ENCODE assay signal across 8 cellular contexts in the genomic region with DNA sequence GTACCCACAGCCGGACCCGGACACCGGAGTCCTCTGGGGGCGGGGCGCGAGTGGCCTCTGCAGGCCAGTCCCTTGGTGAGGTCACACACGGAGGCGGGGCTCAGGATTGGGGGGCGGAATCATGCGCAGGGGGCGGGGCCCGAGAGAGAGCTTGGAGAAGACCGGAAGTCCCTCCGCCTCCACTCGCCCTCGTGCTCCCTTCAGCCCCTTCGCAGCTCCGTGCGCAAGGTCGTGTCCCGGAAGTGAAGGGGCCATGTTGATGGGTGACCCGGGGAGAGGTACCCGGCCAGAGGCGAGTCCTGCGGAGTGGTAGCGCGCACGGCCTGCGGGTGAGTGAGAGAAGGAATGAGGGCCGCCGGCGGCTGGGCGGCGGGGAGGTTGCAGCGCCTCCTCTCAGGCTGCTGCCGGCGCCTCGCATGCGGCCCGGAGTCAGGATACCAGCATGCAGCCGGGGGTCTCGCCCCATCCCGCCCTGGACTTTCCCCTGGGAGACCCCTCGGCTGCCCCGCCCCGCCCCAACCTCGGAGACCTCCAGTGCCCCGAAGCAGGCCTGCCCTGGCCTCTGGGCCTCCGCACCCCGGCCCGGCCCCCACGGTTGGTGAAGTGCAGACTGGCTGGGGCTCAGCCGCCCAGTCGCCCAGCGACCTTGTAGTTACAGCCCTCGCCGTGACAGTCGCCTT. TPM values are rescaled to one million over a fixed set of nuclear protein-coding genes. Genes with fewer than 3 reads are reported as not detected.
A peak's percentile ranks its signal among the peaks of the same experiment; 100 is the strongest.
DNase-seq lines count a peak whose midpoint lies in the region; ATAC-seq and TF ChIP-seq lines count a peak whose summit lies in the region.

MIEF1 (plus strand) TSS at position 182 of the 680 bp plus-strand sequence. CDS start 9,005 bp downstream, outside the sequence.

- H3K4me3 ChIP-seq in fibroblast of mammary gland (ENCODE audit: control insufficient read depth, low read depth, low read length) = peak within 1 kb of the TSS; percentile 81

- H3K9me3 Mint-ChIP-seq in activated T-helper 17 cell treated with anti-CD3 and anti-CD28 coated beads, Interleukin-2, amount 50 U/mL, for 72 hours = no peaks in the 10 kb centered on the region
- no peaks in the 10 kb centered on the region for H3K9me3 Mint-ChIP-seq in natural killer cell

- intact Hi-C loops in natural killer cell (cut with micrococcal nuclease) = loop anchor here (1.0 to 10.0 kb wide), 4 partner anchors 18 to 542 kb away; partner anchors contain the start of genes ATF4, RPS19BP1 and TAB1

- peak; percentile 54 for DNase-seq in DMS79 treated with DMSO at 0.1 percent for 48 hours (lab: John Stamatoyannopoulos, UW)
- DNase-seq in Kasumi-1 (lab: John Stamatoyannopoulos, UW) = peak; percentile 90 to 92
- DNase-seq in RPMI8226 = peak; percentile 98
- peak; percentile 93 for DNase-seq in fibroblast of mammary gland (ENCODE audit: low read depth)
- DNase-seq in natural killer cell = peak; percentile 89
- peak; percentile 93 for DNase-seq in stimulated activated naive CD4-positive, alpha-beta T cell treated with Interleukin-2 at 50 U/mL for 16 hours (lab: John Stamatoyannopoulos, UW)

- H3K4me1 Mint-ChIP-seq in activated T-helper 17 cell treated with anti-CD3 and anti-CD28 coated beads, Interleukin-2, amount 50 U/mL, for 72 hours = peaks cover 18% of the 10 kb centered on the region
- H3K4me1 Mint-ChIP-seq in natural killer cell = peaks cover 27 to 50% of the 10 kb centered on the region in 2 donors

- no peaks in the 10 kb centered on the region for H3K27me3 Mint-ChIP-seq in activated T-helper 17 cell treated with anti-CD3 and anti-CD28 coated beads, Interleukin-2, amount 50 U/mL, for 72 hours
- no peaks in the 10 kb centered on the region for H3K27me3 Mint-ChIP-seq in natural killer cell (ENCODE audit: low read depth in 2 of 2)

- H3K27ac Mint-ChIP-seq in activated T-helper 17 cell treated with anti-CD3 and anti-CD28 coated beads, Interleukin-2, amount 50 U/mL, for 72 hours = peak within 1 kb of the TSS; percentile 81
- H3K27ac Mint-ChIP-seq in natural killer cell = peak within 1 kb of the TSS; percentile 90 to 94

- TF ChIP-seq CTCF in fibroblast of mammary gland (conservative IDR thresholded peaks at IDR 0.05; ENCODE audit: control insufficient read depth, insufficient read depth, low read depth, low read length) (no peak), natural killer cell (IDR thresholded peaks at IDR 0.05) (no peak)

- H3K36me3 Mint-ChIP-seq in activated T-helper 17 cell treated with anti-CD3 and anti-CD28 coated beads, Interleukin-2, amount 50 U/mL, for 72 hours (ENCODE audit: low read depth) = peaks cover 56% of the 10 kb centered on the region
- H3K36me3 Mint-ChIP-seq in natural killer cell = no peaks in the 10 kb centered on the region

- peak; percentile 89 for ATAC-seq in GM21786 (IDR thresholded peaks at IDR 0.05; ENCODE audit: unreplicated experiment)
- ATAC-seq in activated T-helper 17 cell treated with anti-CD3 and anti-CD28 coated beads, Interleukin-2, amount 50 U/mL, for 72 hours (replicated peaks) = peak; percentile 99
- ATAC-seq in natural killer cell = peak; percentile 97 to 99 (median 97)

- H3K4me3 Mint-ChIP-seq in activated T-helper 17 cell treated with anti-CD3 and anti-CD28 coated beads, Interleukin-2, amount 50 U/mL, for 72 hours = peak within 1 kb of the TSS; percentile 77
- H3K4me3 Mint-ChIP-seq in natural killer cell = peak within 1 kb of the TSS; percentile 91

RNA-seq across cellular contexts. Expression of gene MIEF1, which starts in this region (rescaled TPM):
- 10 to 100 TPM; 34.7 to 54.0 TPM for total RNA-seq in activated T-helper 17 cell treated with anti-CD3 and anti-CD28 coated beads, Interleukin-2, amount 50 U/mL, for 72 hours
- total RNA-seq in natural killer cell = 10 to 100 TPM; 16.1 to 27.6 (median 25.1) TPM

Comparison
In these comparisons a context has a peak if more than half of its experiments do, and no peak if none do; other contexts are left out.
1. Peak in every context shown above with its lines: DNase-seq, ATAC-seq and H3K4me3 ChIP-seq.